ENCODE assay signal across 8 cellular contexts in genomic region chr7:65007036-65007435, GRCh38. TPM values are rescaled to one million over a fixed set of nuclear protein-coding genes. Genes with fewer than 3 reads are reported as not detected.
DNase-seq lines count a peak whose midpoint lies in the region; ATAC-seq and TF ChIP-seq lines count a peak whose summit lies in the region.
"Not testable (repeated sequence)": the region's sequence is repeated elsewhere in the genome, so short reads cannot be mapped to it uniquely, and the experiment has no call there.

No MANE protein-coding gene starts in this region.

- H3K4me1 ChIP-seq in colonic mucosa; thymus (ENCODE audit: control insufficient read depth, insufficient read depth, low read length): not testable (repeated sequence)
- peaks cover 30 to 43% of the 10 kb centered on the region in 2 experiments for H3K4me1 ChIP-seq in neutrophil (ENCODE audit: control insufficient read depth in 1 of 2, insufficient read depth in 1 of 2, low read depth in 1 of 2, low read length in 1 of 2)

- not testable (repeated sequence) for H3K9me3 Mint-ChIP-seq in Calu3 (ENCODE audit: low read depth, unreplicated experiment)
- peaks cover 26% of the 10 kb centered on the region for H3K9me3 Mint-ChIP-seq in activated CD8-positive, alpha-beta T cell treated with anti-CD3 and anti-CD28 coated beads, Interleukin-2, amount 10 ng/mL, durations not matched to agents 7 days and 5 days (ENCODE audit: insufficient read depth)

- ATAC-seq in activated CD8-positive, alpha-beta T cell treated with anti-CD3 and anti-CD28 coated beads, Interleukin-2, amount 10 ng/mL, durations not matched to agents 7 days and 5 days, result not testable (repeated sequence)

- intact Hi-C loops in Calu3 (cut with micrococcal nuclease; ENCODE audit: unreplicated experiment), result not testable (repeated sequence)
- intact Hi-C loops in colonic mucosa (cut with DNase I), result loop anchor here (10.0 kb wide), 2 partner anchors 102 to 1102 kb away; partner anchors contain the start of gene ZNF273

- not testable (repeated sequence) for H3K9ac ChIP-seq in colonic mucosa (ENCODE audit: low read depth in 2 of 2, low read length in 2 of 2)

- 45% methylated on average over 4 of the region's 4 CpGs for WGBS in thymus

- POLR2A ChIA-PET in activated CD8-positive, alpha-beta T cell treated with anti-CD3 and anti-CD28 coated beads, Interleukin-2, amount 10 ng/mL, durations not matched to agents 7 days and 5 days (lab: Charles Lee), result interaction anchor here (0.7 to 2.7 kb wide), 12 partner anchors 24 to 693 kb away, joined by 3 to 21 read pairs (median 6); partner anchors contain the start of genes ZNF107, ZNF138, ZNF273 and ZNF680

- H3K4me3 ChIP-seq in Jurkat, Clone E6-1 (ENCODE audit: low read length), result peak overlapping the region; percentile 85
- H3K4me3 ChIP-seq in colonic mucosa (peak overlapping the region; percentile 61), neutrophil (ENCODE audit: low read depth in 1 of 2, low read length in 1 of 2) (peak overlapping the region; percentile 80 to 88), thymus (ENCODE audit: low read length) (peak overlapping the region; percentile 86)

- CTCF ChIA-PET in Calu3 (lab: Charles Lee), result not testable (repeated sequence)
- CTCF ChIA-PET in activated CD8-positive, alpha-beta T cell treated with anti-CD3 and anti-CD28 coated beads, Interleukin-2, amount 10 ng/mL, durations not matched to agents 7 days and 5 days (lab: Charles Lee), result interaction anchor here (0.9 kb wide), 1 partner anchor 300 kb away, joined by 3 read pairs; no protein-coding TSS in a partner anchor

- BruUV-seq in Calu3 (replicated peaks; lab: Mats Ljungman, UMichigan), result not testable (repeated sequence)

- not testable (repeated sequence) for H3K27me3 ChIP-seq in colonic mucosa; neutrophil; thymus (ENCODE audit: control insufficient read depth, insufficient read depth)

- not testable (repeated sequence) for TF ChIP-seq CTCF in Calu3 (IDR thresholded peaks at IDR 0.05; ENCODE audit: unreplicated experiment); colonic mucosa (IDR thresholded peaks at IDR 0.05); neutrophil (IDR thresholded peaks at IDR 0.05)

- not testable (repeated sequence) for H3K9me3 ChIP-seq in colonic mucosa; neutrophil; thymus (ENCODE audit: control insufficient read depth)

- DNase-seq in Calu3; Jurkat, Clone E6-1 (ENCODE audit: low read depth, low spot score); activated CD8-positive, alpha-beta T cell treated with anti-CD3 and anti-CD28 coated beads, Interleukin-2, amount 10 ng/mL, durations not matched to agents 7 days and 5 days; colonic mucosa: not testable (repeated sequence)
- peak; percentile 22 for DNase-seq in inferior parietal cortex (ENCODE audit: extremely low spot score)

- H3K4me3 Mint-ChIP-seq in Calu3 (ENCODE audit: low read depth, unreplicated experiment), result peak overlapping the region; percentile 79
- peak overlapping the region; percentile 93 for H3K4me3 Mint-ChIP-seq in activated CD8-positive, alpha-beta T cell treated with anti-CD3 and anti-CD28 coated beads, Interleukin-2, amount 10 ng/mL, durations not matched to agents 7 days and 5 days

- H3K36me3 Mint-ChIP-seq in Calu3 (ENCODE audit: insufficient read depth, unreplicated experiment), result peaks cover 33% of the 10 kb centered on the region
- H3K36me3 Mint-ChIP-seq in activated CD8-positive, alpha-beta T cell treated with anti-CD3 and anti-CD28 coated beads, Interleukin-2, amount 10 ng/mL, durations not matched to agents 7 days and 5 days (ENCODE audit: low read depth), result peaks cover 43% of the 10 kb centered on the region

- H3K27me3 Mint-ChIP-seq in Calu3 (ENCODE audit: unreplicated experiment); activated CD8-positive, alpha-beta T cell treated with anti-CD3 and anti-CD28 coated beads, Interleukin-2, amount 10 ng/mL, durations not matched to agents 7 days and 5 days (ENCODE audit: low read depth): not testable (repeated sequence)

- not testable (repeated sequence) for H3K36me3 ChIP-seq in colonic mucosa; neutrophil; thymus (ENCODE audit: control insufficient read depth, insufficient read depth)

- H3K27ac Mint-ChIP-seq in Calu3 (ENCODE audit: unreplicated experiment), result peak overlapping the region; percentile 80
- peak overlapping the region; percentile 93 for H3K27ac Mint-ChIP-seq in activated CD8-positive, alpha-beta T cell treated with anti-CD3 and anti-CD28 coated beads, Interleukin-2, amount 10 ng/mL, durations not matched to agents 7 days and 5 days

- peaks cover 15% of the 10 kb centered on the region for H3K4me1 Mint-ChIP-seq in Calu3 (ENCODE audit: low read depth, unreplicated experiment)
- H3K4me1 Mint-ChIP-seq in activated CD8-positive, alpha-beta T cell treated with anti-CD3 and anti-CD28 coated beads, Interleukin-2, amount 10 ng/mL, durations not matched to agents 7 days and 5 days (ENCODE audit: low read depth), result peaks cover 27% of the 10 kb centered on the region

- H3K27ac ChIP-seq in colonic mucosa (peak overlapping the region; percentile 18), neutrophil (peak overlapping the region; percentile 96)
- not testable (repeated sequence) for H3K27ac ChIP-seq in thymus (ENCODE audit: low read depth)

TF ChIP-seq in PFSK-1, 5 proteins besides CTCF, POLR2A, EP300 and RAD21:
- 0 out of 2 replicates have a peak, but pooled peaks have one; percentile 0 for TF ChIP-seq TAF1 (IDR thresholded peaks at IDR 0.05; ENCODE audit: borderline replicate concordance, insufficient read depth, low read length)
TF ChIP-seq in PFSK-1: peak in this region for 1; not testable (repeated sequence) for 4.

RNA-seq across cellular contexts. Expression of gene ERV3-1, which starts 0.5 kb away (rescaled TPM):
- total RNA-seq in Calu3 (2022) (7.2 and 7.6 TPM in 2 replicates), colonic mucosa (1 to 10 TPM; 5.5 to 7.7 TPM)
- 7.2 TPM for polyA plus RNA-seq in Jurkat, Clone E6-1 (2012; ENCODE audit: insufficient read depth, insufficient read length)
- 10.9 TPM for polyA plus RNA-seq in PFSK-1 (2012; ENCODE audit: insufficient read length, low read depth)
- 10 to 100 TPM; 12.5 to 14.8 TPM for total RNA-seq in activated CD8-positive, alpha-beta T cell treated with anti-CD3 and anti-CD28 coated beads, Interleukin-2, amount 10 ng/mL, durations not matched to agents 7 days and 5 days
- polyA plus RNA-seq in thymus, result 7.7 TPM

RNA-seq across cellular contexts. Expression of gene ZNF117, which starts 16.2 kb away (rescaled TPM):
- total RNA-seq in Calu3 (2022) (2.4 and 2.5 TPM in 2 replicates), colonic mucosa (1 to 10 TPM; 4.7 to 4.8 TPM)
- 3.6 TPM for polyA plus RNA-seq in Jurkat, Clone E6-1 (2012; ENCODE audit: insufficient read depth, insufficient read length)
- 3.0 TPM for polyA plus RNA-seq in PFSK-1 (2012; ENCODE audit: insufficient read length, low read depth)
- total RNA-seq in activated CD8-positive, alpha-beta T cell treated with anti-CD3 and anti-CD28 coated beads, Interleukin-2, amount 10 ng/mL, durations not matched to agents 7 days and 5 days, result 1 to 10 TPM; 7.0 to 8.7 TPM
- polyA plus RNA-seq in thymus, result 14.6 TPM
